ENCODE assay signal across 24 cellular contexts in the genomic region with DNA sequence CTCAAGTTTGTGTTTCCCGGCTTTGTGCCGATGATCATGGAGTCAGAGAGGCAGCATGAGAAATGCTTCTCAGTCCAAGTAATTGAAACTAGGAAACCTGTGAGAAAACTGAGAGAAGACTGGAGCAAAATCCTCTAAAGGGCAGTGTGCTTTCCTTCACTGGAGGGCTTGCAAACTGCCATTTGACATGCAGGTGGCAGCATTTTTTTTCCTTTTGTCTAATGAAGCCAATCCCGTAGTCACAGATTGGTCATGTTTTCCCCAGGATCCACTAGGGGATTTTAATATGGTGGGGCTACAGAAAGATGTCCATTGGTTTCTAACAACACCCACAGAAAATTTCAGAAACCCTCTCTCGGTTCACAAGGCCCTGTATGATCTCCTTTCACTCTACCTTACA.
DNase-seq lines count a peak whose midpoint lies in the region; ATAC-seq, FAIRE-seq and TF ChIP-seq lines count a peak whose summit lies in the region.
"Had no signal": no experiment of that assay in that cellular context is flagged by ENCODE, and none has a peak within 500 bp of the region (broad histone marks: within the 10 kb centered on the region; RNA-seq: fewer than 3 reads in every experiment).

No MANE protein-coding gene starts in this region.

- no peak overlapping the region for H3K9ac ChIP-seq in PC-3 (ENCODE audit: low read length)

- FAIRE-seq in urothelium cell line (lab: Jason Lieb, UNC), result no peak
- FAIRE-seq: GM12891, pancreas had no signal

- no peaks in the 10 kb centered on the region for H3K4me1 Mint-ChIP-seq in GM23338
- H3K4me1 Mint-ChIP-seq: CD8-positive, alpha-beta memory T cell; mesothelial cell of epicardium; naive thymus-derived CD8-positive, alpha-beta T cell had no signal

- CTCF ChIA-PET in PC-3 (lab: Charles Lee), result no interaction called here

- H3K4me1 ChIP-seq in GM23338 (ENCODE audit: insufficient read depth) (no peaks in the 10 kb centered on the region), PC-3 (ENCODE audit: insufficient read depth, low read length) (no peaks in the 10 kb centered on the region)
- H3K4me1 ChIP-seq: pancreas, vagina had no signal

- H3F3A ChIP-seq in GM23338 (replicated peaks; ENCODE audit: low read depth) (no peaks in the 10 kb centered on the region), PC-3 (ENCODE audit: low read length, unreplicated experiment) (no peaks in the 10 kb centered on the region)

- H2AFZ ChIP-seq in GM23338 (no peak overlapping the region), PC-3 (ENCODE audit: low read length) (no peak overlapping the region)

- no peaks in the 10 kb centered on the region for H3K36me3 ChIP-seq in GM23338 (ENCODE audit: insufficient read depth)
- no peaks in the 10 kb centered on the region for H3K36me3 ChIP-seq in PC-3 (ENCODE audit: low read depth, low read length)
- H3K36me3 ChIP-seq: pancreas, vagina had no signal

- ATAC-seq in GM23338, result peak; percentile 64
- ATAC-seq in PC-3, result no peak
- ATAC-seq in GM18519 (IDR thresholded peaks at IDR 0.05; ENCODE audit: low FRiP score, unreplicated experiment), result no peak
- ATAC-seq: left colon; naive thymus-derived CD8-positive, alpha-beta T cell; pancreas had no signal

- H3K4me3 ChIP-seq in GM23338 (no peak overlapping the region), PC-3 (ENCODE audit: low read length) (no peak overlapping the region)
- H3K4me3 ChIP-seq: pancreas, vagina had no signal

- no peak overlapping the region for H3K27ac ChIP-seq in GM23338 (ENCODE audit: low read depth)
- no peak overlapping the region for H3K27ac ChIP-seq in PC-3 (ENCODE audit: low read length)
- H3K27ac ChIP-seq: pancreas, vagina had no signal

- H3K27ac Mint-ChIP-seq in GM23338, result no peak overlapping the region
- H3K27ac Mint-ChIP-seq: activated naive CD4-positive, alpha-beta T cell treated with anti-CD3 and anti-CD28 coated beads for 36 hours; dendritic cell treated with granulocyte-macrophage colony-stimulating factor and Interleukin-4, amounts not matched to agents 40 ng/mL and 50 ng/mL, for 4 days; mesothelial cell of epicardium had no signal

- H3K4me3 Mint-ChIP-seq in GM23338, result no peak overlapping the region
- H3K4me3 Mint-ChIP-seq: activated naive CD4-positive, alpha-beta T cell treated with anti-CD3 and anti-CD28 coated beads for 36 hours; CD8-positive, alpha-beta memory T cell; dendritic cell treated with granulocyte-macrophage colony-stimulating factor and Interleukin-4, amounts not matched to agents 40 ng/mL and 50 ng/mL, for 4 days; mesothelial cell of epicardium; naive thymus-derived CD8-positive, alpha-beta T cell had no signal

- H4K20me1 ChIP-seq in GM23338 (replicated peaks; ENCODE audit: insufficient read depth) (no peaks in the 10 kb centered on the region), PC-3 (ENCODE audit: low read length) (no peaks in the 10 kb centered on the region)

- TF ChIP-seq CTCF in GM23338 (conservative IDR thresholded peaks at IDR 0.05; ENCODE audit: low read depth in 2 of 2) (peak; percentile 35 to 36), PC-3 (conservative IDR thresholded peaks at IDR 0.05; ENCODE audit: low read depth, low read length) (0 out of 2 replicates have a peak, but pooled peaks have one; percentile 20)

- intact Hi-C loops in PC-3 (cut with micrococcal nuclease), result no loop called here

- POLR2A ChIA-PET in PC-3 (lab: Charles Lee; ENCODE audit: unreplicated experiment), result no interaction called here

- H3K27me3 ChIP-seq in GM23338 (ENCODE audit: insufficient read depth) (no peaks in the 10 kb centered on the region), PC-3 (ENCODE audit: low read length) (no peaks in the 10 kb centered on the region)
- H3K27me3 ChIP-seq: vagina had no signal

- H3K79me2 ChIP-seq in GM23338 (replicated peaks; ENCODE audit: insufficient read depth) (no peaks in the 10 kb centered on the region), PC-3 (ENCODE audit: low read length) (no peaks in the 10 kb centered on the region)

- no peaks in the 10 kb centered on the region for H3K9me2 ChIP-seq in GM23338 (ENCODE audit: insufficient read depth)
- no peaks in the 10 kb centered on the region for H3K9me2 ChIP-seq in PC-3 (replicated peaks; ENCODE audit: low read length)

- H3K27me3 Mint-ChIP-seq in GM23338 (ENCODE audit: insufficient read depth, low read depth, poor library complexity), result no peaks in the 10 kb centered on the region
- H3K27me3 Mint-ChIP-seq: dendritic cell treated with granulocyte-macrophage colony-stimulating factor and Interleukin-4, amounts not matched to agents 40 ng/mL and 50 ng/mL, for 4 days; naive thymus-derived CD8-positive, alpha-beta T cell had no signal

- no peaks in the 10 kb centered on the region for H3K9me3 Mint-ChIP-seq in GM23338
- H3K9me3 Mint-ChIP-seq: activated naive CD4-positive, alpha-beta T cell treated with anti-CD3 and anti-CD28 coated beads for 36 hours; dendritic cell treated with granulocyte-macrophage colony-stimulating factor and Interleukin-4, amounts not matched to agents 40 ng/mL and 50 ng/mL, for 4 days had no signal

- no peaks in the 10 kb centered on the region for H3K36me3 Mint-ChIP-seq in GM23338 (ENCODE audit: low read depth)
- H3K36me3 Mint-ChIP-seq: CD8-positive, alpha-beta memory T cell; mesothelial cell of epicardium had no signal

- peak; percentile 49 for DNase-seq in GM23338 (ENCODE audit: low spot score)
- peak; percentile 1 for DNase-seq in PC-3
- peak; percentile 0 for DNase-seq in glomerular visceral epithelial cell (ENCODE audit: extremely low spot score)
- DNase-seq in urothelium cell line (ENCODE audit: low spot score), result peak; percentile 11
- DNase-seq in stimulated activated CD4-positive, alpha-beta T cell treated with anti-CD3 and anti-CD28 coated beads, Interleukin-2, amount 100 ng/mL, for 24 hours, result no peak
- DNase-seq in putamen (ENCODE audit: low spot score), result no peak
- DNase-seq: activated CD4-positive, alpha-beta T cell treated with anti-CD3 and anti-CD28 coated beads for 1 hour; activated naive CD4-positive, alpha-beta T cell treated with anti-CD3 and anti-CD28 coated beads for 36 hours; activated T-cell treated with anti-CD3 and anti-CD28 coated beads, Interleukin-2, amount 50 U/mL, for 48 hours; amniotic stem cell; CD8-positive, alpha-beta memory T cell; DMS53; left colon; naive thymus-derived CD8-positive, alpha-beta T cell; NCI-H1105 treated with DMSO at 0.1 percent for 48 hours; NCI-H2081; NCI-H524; pancreas; SW 1271 had no signal

- H3K4me2 ChIP-seq in GM23338 (no peak overlapping the region), PC-3 (ENCODE audit: low read length) (no peak overlapping the region)

- no peaks in the 10 kb centered on the region for H3K9me3 ChIP-seq in PC-3 (ENCODE audit: low read length)
- H3K9me3 ChIP-seq: pancreas, vagina had no signal

- BruUV-seq in PC-3 (replicated peaks; lab: Mats Ljungman, UMichigan), result no TSS peak

TF ChIP-seq in GM23338, 12 proteins besides CTCF, POLR2A, EP300 and RAD21:
- TF ChIP-seq ZNF114 (CRISPR knock-in tag; IDR thresholded peaks at IDR 0.05), result no peak
- TF ChIP-seq ETS1 (IDR thresholded peaks at IDR 0.05), result no peak
- no peak for TF ChIP-seq CREB1 (CRISPR knock-in tag; IDR thresholded peaks at IDR 0.05; ENCODE audit: low read depth)

Comparison
In these comparisons a context has a peak if more than half of its experiments do, and no peak if none do; other contexts are left out.
1. DNase-seq: peak in GM23338 (single experiment), PC-3 (single experiment), glomerular visceral epithelial cell (single experiment) and urothelium cell line (single experiment); none in stimulated activated CD4-positive, alpha-beta T cell treated with anti-CD3 and anti-CD28 coated beads, Interleukin-2, amount 100 ng/mL, for 24 hours (0 of 2) and putamen (single experiment).